ENCODE assay signal across 8 cellular contexts in genomic region chr2:56077352-56077915, GRCh38.
A peak's percentile ranks its signal among the peaks of the same experiment; 100 is the strongest.
DNase-seq lines count a peak whose midpoint lies in the region; ATAC-seq, FAIRE-seq and TF ChIP-seq lines count a peak whose summit lies in the region.

No MANE protein-coding gene starts in this region.

- no peaks in the 10 kb centered on the region for H3K36me3 ChIP-seq in Karpas-422 (ENCODE audit: insufficient read depth, low read length)
- H3K36me3 ChIP-seq in astrocyte (ENCODE audit: insufficient read depth, low read length): no peaks in the 10 kb centered on the region
- H3K36me3 ChIP-seq in mesendoderm (ENCODE audit: control insufficient read depth, insufficient read depth, low read length): no peaks in the 10 kb centered on the region

- H2AFZ ChIP-seq in Karpas-422 (ENCODE audit: low read length) (no peak overlapping the region), astrocyte (ENCODE audit: low read depth, low read length) (no peak overlapping the region)

- H3K18ac ChIP-seq in mesendoderm (ENCODE audit: low read length): no peak overlapping the region

- no peaks in the 10 kb centered on the region for H3K4me1 Mint-ChIP-seq in astrocyte (ENCODE audit: low read depth, unreplicated experiment)
- H3K4me1 Mint-ChIP-seq in activated T-helper 1 cell treated with anti-CD3 and anti-CD28 coated beads, Interleukin-12 subunit alpha, Interleukin-12 subunit beta, Interleukin-2, Interleukin-4 antibody, amounts not matched to agents 30 ng/mL and 10 ng/mL and 1 ng/mL, durations not matched to agents 14 hours and 24 hours and 36 hours (ENCODE audit: low read depth): no peaks in the 10 kb centered on the region

- H2BK15ac ChIP-seq in mesendoderm (replicated peaks; ENCODE audit: low read depth): no peak overlapping the region

- no peak overlapping the region for H3K27ac ChIP-seq in Karpas-422 (ENCODE audit: low read length)
- no peak overlapping the region for H3K27ac ChIP-seq in astrocyte (ENCODE audit: low read depth, low read length)
- H3K27ac ChIP-seq in mesendoderm (ENCODE audit: low read depth, low read length): no peak overlapping the region

- H3K23ac ChIP-seq in mesendoderm (ENCODE audit: low read length): no peak overlapping the region

- no peak overlapping the region for H4K5ac ChIP-seq in mesendoderm (ENCODE audit: low read length)

- H3K79me2 ChIP-seq in Karpas-422 (ENCODE audit: low read length) (no peaks in the 10 kb centered on the region), astrocyte (ENCODE audit: insufficient read depth, low read length) (no peaks in the 10 kb centered on the region), mesendoderm (ENCODE audit: control insufficient read depth, insufficient read depth, low read length) (no peaks in the 10 kb centered on the region)

- no peaks in the 10 kb centered on the region for H3K79me1 ChIP-seq in mesendoderm (ENCODE audit: low read length)

- H3K4me3 ChIP-seq in Karpas-422 (ENCODE audit: low read length): no peak overlapping the region
- no peak overlapping the region for H3K4me3 ChIP-seq in astrocyte (ENCODE audit: insufficient read depth, low read depth, low read length)
- no peak overlapping the region for H3K4me3 ChIP-seq in mesendoderm (ENCODE audit: low read length)

- H3K9me3 ChIP-seq in Karpas-422 (ENCODE audit: low read length): no peaks in the 10 kb centered on the region
- H3K9me3 ChIP-seq in astrocyte (ENCODE audit: insufficient read depth, low read depth, low read length): no peaks in the 10 kb centered on the region

- no peaks in the 10 kb centered on the region for H3K4me1 ChIP-seq in Karpas-422 (ENCODE audit: low read length)
- no peaks in the 10 kb centered on the region for H3K4me1 ChIP-seq in astrocyte (ENCODE audit: insufficient read depth, low read length)
- H3K4me1 ChIP-seq in mesendoderm (ENCODE audit: control insufficient read depth, low read depth, low read length): no peaks in the 10 kb centered on the region

- H3K36me3 Mint-ChIP-seq in astrocyte (ENCODE audit: low read depth, unreplicated experiment): no peaks in the 10 kb centered on the region
- H3K36me3 Mint-ChIP-seq in activated T-helper 1 cell treated with anti-CD3 and anti-CD28 coated beads, Interleukin-12 subunit alpha, Interleukin-12 subunit beta, Interleukin-2, Interleukin-4 antibody, amounts not matched to agents 30 ng/mL and 10 ng/mL and 1 ng/mL, durations not matched to agents 14 hours and 24 hours and 36 hours (ENCODE audit: low read depth): no peaks in the 10 kb centered on the region

- H3K9me2 ChIP-seq in Karpas-422 (replicated peaks; ENCODE audit: insufficient read depth, low read length): no peaks in the 10 kb centered on the region

- H3K56ac ChIP-seq in mesendoderm (ENCODE audit: low read length): no peak overlapping the region

- no peak overlapping the region for H2BK120ac ChIP-seq in mesendoderm (ENCODE audit: low read depth, low read length)

- H3K4ac ChIP-seq in mesendoderm (ENCODE audit: low read depth, low read length): no peak overlapping the region

- no peaks in the 10 kb centered on the region for H3K9me3 Mint-ChIP-seq in astrocyte (ENCODE audit: unreplicated experiment)
- H3K9me3 Mint-ChIP-seq in activated T-helper 1 cell treated with anti-CD3 and anti-CD28 coated beads, Interleukin-12 subunit alpha, Interleukin-12 subunit beta, Interleukin-2, Interleukin-4 antibody, amounts not matched to agents 30 ng/mL and 10 ng/mL and 1 ng/mL, durations not matched to agents 14 hours and 24 hours and 36 hours: peaks cover 2% of the 10 kb centered on the region

- peaks cover 3% of the 10 kb centered on the region for H3K27me3 Mint-ChIP-seq in astrocyte (ENCODE audit: low read depth, unreplicated experiment)
- no peaks in the 10 kb centered on the region for H3K27me3 Mint-ChIP-seq in activated T-helper 1 cell treated with anti-CD3 and anti-CD28 coated beads, Interleukin-12 subunit alpha, Interleukin-12 subunit beta, Interleukin-2, Interleukin-4 antibody, amounts not matched to agents 30 ng/mL and 10 ng/mL and 1 ng/mL, durations not matched to agents 14 hours and 24 hours and 36 hours (ENCODE audit: insufficient read depth)

- H4K20me1 ChIP-seq in Karpas-422 (ENCODE audit: insufficient read depth, low read depth, low read length) (no peaks in the 10 kb centered on the region), astrocyte (ENCODE audit: insufficient read depth, low read length) (no peaks in the 10 kb centered on the region)

- DNase-seq in ELR (ENCODE audit: low read depth): peak; percentile 54
- DNase-seq in Karpas-422: peak; percentile 75
- DNase-seq in astrocyte (ENCODE audit: low read depth): peak; percentile 4
- DNase-seq in mesendoderm: peak; percentile 63
- no peak for DNase-seq in activated T-helper 1 cell treated with anti-CD3 and anti-CD28 coated beads, Interleukin-12 subunit alpha, Interleukin-12 subunit beta, Interleukin-2, Interleukin-4 antibody, amounts not matched to agents 30 ng/mL and 10 ng/mL and 1 ng/mL, durations not matched to agents 14 hours and 24 hours and 36 hours (ENCODE audit: low spot score)
- DNase-seq in SKM-1 treated with dmso at 0.1 percent for 144 hours (lab: John Stamatoyannopoulos, UW; ENCODE audit: unreplicated experiment): no peak

- H2BK5ac ChIP-seq in mesendoderm (ENCODE audit: low read length): no peak overlapping the region

- H4K8ac ChIP-seq in mesendoderm (ENCODE audit: low read depth, low read length): no peak overlapping the region

- no peak overlapping the region for H2AK5ac ChIP-seq in mesendoderm (ENCODE audit: low read length)

- no CpG with 5 or more reads among the region's 6 CpGs for WGBS in mesendoderm (ENCODE audit: extremely low coverage, insufficient coverage, low lambda C conversion rate)

- H3K27ac Mint-ChIP-seq in astrocyte (ENCODE audit: unreplicated experiment): no peak overlapping the region
- no peak overlapping the region for H3K27ac Mint-ChIP-seq in activated T-helper 1 cell treated with anti-CD3 and anti-CD28 coated beads, Interleukin-12 subunit alpha, Interleukin-12 subunit beta, Interleukin-2, Interleukin-4 antibody, amounts not matched to agents 30 ng/mL and 10 ng/mL and 1 ng/mL, durations not matched to agents 14 hours and 24 hours and 36 hours

- TF ChIP-seq CTCF in astrocyte (IDR thresholded peaks at IDR 0.05; ENCODE audit: insufficient read depth, low read depth, low read length): peak; percentile 34

- no peak for ATAC-seq in HG02981 (IDR thresholded peaks at IDR 0.05; ENCODE audit: unreplicated experiment)
- no peak for ATAC-seq in GM19023 (IDR thresholded peaks at IDR 0.05; ENCODE audit: unreplicated experiment)

- no peak overlapping the region for H3K4me3 Mint-ChIP-seq in astrocyte (ENCODE audit: unreplicated experiment)
- H3K4me3 Mint-ChIP-seq in activated T-helper 1 cell treated with anti-CD3 and anti-CD28 coated beads, Interleukin-12 subunit alpha, Interleukin-12 subunit beta, Interleukin-2, Interleukin-4 antibody, amounts not matched to agents 30 ng/mL and 10 ng/mL and 1 ng/mL, durations not matched to agents 14 hours and 24 hours and 36 hours: no peak overlapping the region

- no peaks in the 10 kb centered on the region for H3K27me3 ChIP-seq in Karpas-422 (ENCODE audit: low read length)
- no peaks in the 10 kb centered on the region for H3K27me3 ChIP-seq in astrocyte (ENCODE audit: insufficient read depth, low read length)
- no peaks in the 10 kb centered on the region for H3K27me3 ChIP-seq in mesendoderm (ENCODE audit: insufficient read depth, low read length, poor library complexity)

- H3K4me2 ChIP-seq in Karpas-422 (ENCODE audit: low read depth, low read length, poor library complexity, severe bottlenecking) (no peak overlapping the region), astrocyte (ENCODE audit: low read length) (no peak overlapping the region), mesendoderm (ENCODE audit: low read length) (no peak overlapping the region)

- no peak for FAIRE-seq in astrocyte (lab: Jason Lieb, UNC)

- no peak overlapping the region for H3K9ac ChIP-seq in Karpas-422 (ENCODE audit: low read length)
- no peak overlapping the region for H3K9ac ChIP-seq in astrocyte (ENCODE audit: low read length)
- no peak overlapping the region for H3K9ac ChIP-seq in mesendoderm (ENCODE audit: low read length)

- intact Hi-C loops in activated T-helper 1 cell treated with anti-CD3 and anti-CD28 coated beads, Interleukin-12 subunit alpha, Interleukin-12 subunit beta, Interleukin-2, Interleukin-4 antibody, amounts not matched to agents 30 ng/mL and 10 ng/mL and 1 ng/mL, durations not matched to agents 14 hours and 24 hours and 36 hours (cut with micrococcal nuclease): no loop called here

Comparison
In these comparisons a context has a peak if more than half of its experiments do, and no peak if none do; other contexts are left out.
1. DNase-seq: peak in ELR (single experiment), Karpas-422 (single experiment), astrocyte (single experiment) and mesendoderm (single experiment); none in activated T-helper 1 cell treated with anti-CD3 and anti-CD28 coated beads, Interleukin-12 subunit alpha, Interleukin-12 subunit beta, Interleukin-2, Interleukin-4 antibody, amounts not matched to agents 30 ng/mL and 10 ng/mL and 1 ng/mL, durations not matched to agents 14 hours and 24 hours and 36 hours (single experiment) and SKM-1 treated with dmso at 0.1 percent for 144 hours (single experiment).